Comparison of ENCODE assay signal across 1 cellular context in genomic region chr12:49609875-49610154, GRCh38.
TF ChIP-seq lines count a peak whose summit lies in the region.

No MANE protein-coding gene starts in this region.

TF ChIP-seq in SK-N-SH treated with all-trans-retinoic acid at 6 μM for 48 hours, 23 proteins besides CTCF, POLR2A, EP300 and RAD21 (continued from another document):
- TF ChIP-seq PATZ1 (CRISPR knock-in tag; IDR thresholded peaks at IDR 0.05; ENCODE audit: borderline replicate concordance) = no peak
- no peak for TF ChIP-seq ZNF565 (CRISPR knock-in tag; conservative IDR thresholded peaks at IDR 0.05; ENCODE audit: low read depth)
- TF ChIP-seq SNAI2 (CRISPR knock-in tag; IDR thresholded peaks at IDR 0.05) = no peak
TF ChIP-seq in SK-N-SH treated with all-trans-retinoic acid at 6 μM for 48 hours: peak in this region for 0.
